In the genomic region with DNA sequence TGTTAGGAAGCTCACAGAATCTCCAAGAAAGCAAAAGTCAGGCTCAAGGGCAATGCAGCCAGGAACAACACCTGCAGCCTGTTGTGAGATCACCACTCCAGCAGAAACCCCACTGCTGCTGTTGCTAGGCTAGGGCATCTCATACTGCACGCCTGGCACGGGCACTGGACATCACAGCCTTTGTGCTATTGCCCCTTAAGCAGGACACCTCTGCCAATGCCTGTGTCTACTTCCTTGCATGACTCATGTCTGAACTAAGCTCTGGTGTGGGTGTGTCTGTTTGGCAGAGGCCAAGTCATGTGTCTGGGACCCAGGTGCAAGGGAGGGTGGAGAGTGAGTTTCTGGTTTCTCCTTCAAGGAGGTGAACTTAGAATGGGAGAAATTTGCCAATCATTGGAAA, we compare ENCODE assay signal across 1 cellular context.
TF ChIP-seq lines count a peak whose summit lies in the region.

No MANE protein-coding gene starts in this region.

TF ChIP-seq in K562, 482 proteins besides CTCF, POLR2A, EP300 and RAD21 (continued from another document and continues in another):
- TF ChIP-seq L3MBTL2 (IDR thresholded peaks at IDR 0.05) (peak; percentile 29; the same call in 1 of the 2 replicates), SMARCE1 (IDR thresholded peaks at IDR 0.05) (peak; percentile 36; the same call in 1 of the 2 replicates), PCBP2 (IDR thresholded peaks at IDR 0.05; ENCODE audit: low read depth, low read length, poor library complexity, severe bottlenecking) (no peak), BMI1 (IDR thresholded peaks at IDR 0.05; ENCODE audit: low read length) (no peak), ZNF57 (CRISPR knock-in tag; IDR thresholded peaks at IDR 0.05) (no peak), CXXC5 (CRISPR knock-in tag; IDR thresholded peaks at IDR 0.05) (no peak), NRF1 (conservative IDR thresholded peaks at IDR 0.05 in 1 of 2, IDR thresholded peaks at IDR 0.05 in 1 of 2) (no peak), SNIP1 (IDR thresholded peaks at IDR 0.05; ENCODE audit: low read depth) (no peak), ZNF507 (tag; conservative IDR thresholded peaks at IDR 0.05) (no peak), MCM2 (IDR thresholded peaks at IDR 0.05; ENCODE audit: low read depth) (no peak), PML (IDR thresholded peaks at IDR 0.05; ENCODE audit: low read length) (no peak), SMARCA4 (IDR thresholded peaks at IDR 0.05) (peak; percentile 65; the same call in 1 of the 2 replicates), GABPA (tag; conservative IDR thresholded peaks at IDR 0.05; ENCODE audit: low read depth) (no peak), MIER1 (IDR thresholded peaks at IDR 0.05; ENCODE audit: low read depth) (no peak), NCOA6 (IDR thresholded peaks at IDR 0.05) (no peak), CHD1 (IDR thresholded peaks at IDR 0.05; ENCODE audit: low read length) (no peak), CAMTA2 (CRISPR knock-in tag; conservative IDR thresholded peaks at IDR 0.05) (no peak), FOSL1 (tag; conservative IDR thresholded peaks at IDR 0.05) (peak; percentile 73), NFXL1 (CRISPR knock-in tag; IDR thresholded peaks at IDR 0.05) (no peak), XRCC3 (IDR thresholded peaks at IDR 0.05) (no peak), E2F3 (CRISPR knock-in tag; IDR thresholded peaks at IDR 0.05) (no peak), POU5F1 (IDR thresholded peaks at IDR 0.05; ENCODE audit: borderline replicate concordance, low read depth, low read length, partially characterized antibody) (no peak), JUND (IDR thresholded peaks at IDR 0.05; ENCODE audit: borderline replicate concordance, low read depth, low read length) (peak; percentile 92), JUND (tag; IDR thresholded peaks at IDR 0.05; ENCODE audit: borderline replicate concordance, low read depth, low read length) (peak; percentile 89; the same call in 2 of the 3 replicates), ARNT (IDR thresholded peaks at IDR 0.05) (no peak), CTBP1 (IDR thresholded peaks at IDR 0.05; ENCODE audit: borderline replicate concordance) (peak; percentile 36; the same call in 1 of the 2 replicates), POLR3G (IDR thresholded peaks at IDR 0.05; ENCODE audit: extremely low read depth, insufficient read length, insufficient replicate concordance) (no peak), ELF2 (CRISPR knock-in tag; IDR thresholded peaks at IDR 0.05) (no peak), PHF20 (IDR thresholded peaks at IDR 0.05; ENCODE audit: partially characterized antibody) (no peak), ZNF263 (CRISPR knock-in tag; IDR thresholded peaks at IDR 0.05; ENCODE audit: borderline replicate concordance) (no peak), MCM7 (IDR thresholded peaks at IDR 0.05) (no peak), MAFG (tag; conservative IDR thresholded peaks at IDR 0.05) (no peak), HNRNPLL (IDR thresholded peaks at IDR 0.05; ENCODE audit: low read depth, low read length, poor library complexity, severe bottlenecking) (no peak), ZNF551 (CRISPR knock-in tag; IDR thresholded peaks at IDR 0.05) (no peak), ETV5 (CRISPR knock-in tag; IDR thresholded peaks at IDR 0.05; ENCODE audit: low read depth) (no peak), ZNF311 (CRISPR knock-in tag; IDR thresholded peaks at IDR 0.05) (no peak), TAF7 (tag; IDR thresholded peaks at IDR 0.05) (no peak)
- TF ChIP-seq, protein P1, sequence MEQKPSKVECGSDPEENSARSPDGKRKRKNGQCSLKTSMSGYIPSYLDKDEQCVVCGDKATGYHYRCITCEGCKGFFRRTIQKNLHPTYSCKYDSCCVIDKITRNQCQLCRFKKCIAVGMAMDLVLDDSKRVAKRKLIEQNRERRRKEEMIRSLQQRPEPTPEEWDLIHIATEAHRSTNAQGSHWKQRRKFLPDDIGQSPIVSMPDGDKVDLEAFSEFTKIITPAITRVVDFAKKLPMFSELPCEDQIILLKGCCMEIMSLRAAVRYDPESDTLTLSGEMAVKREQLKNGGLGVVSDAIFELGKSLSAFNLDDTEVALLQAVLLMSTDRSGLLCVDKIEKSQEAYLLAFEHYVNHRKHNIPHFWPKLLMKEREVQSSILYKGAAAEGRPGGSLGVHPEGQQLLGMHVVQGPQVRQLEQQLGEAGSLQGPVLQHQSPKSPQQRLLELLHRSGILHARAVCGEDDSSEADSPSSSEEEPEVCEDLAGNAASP (IDR thresholded peaks at IDR 0.05), result no peak
- TF ChIP-seq, protein P2, sequence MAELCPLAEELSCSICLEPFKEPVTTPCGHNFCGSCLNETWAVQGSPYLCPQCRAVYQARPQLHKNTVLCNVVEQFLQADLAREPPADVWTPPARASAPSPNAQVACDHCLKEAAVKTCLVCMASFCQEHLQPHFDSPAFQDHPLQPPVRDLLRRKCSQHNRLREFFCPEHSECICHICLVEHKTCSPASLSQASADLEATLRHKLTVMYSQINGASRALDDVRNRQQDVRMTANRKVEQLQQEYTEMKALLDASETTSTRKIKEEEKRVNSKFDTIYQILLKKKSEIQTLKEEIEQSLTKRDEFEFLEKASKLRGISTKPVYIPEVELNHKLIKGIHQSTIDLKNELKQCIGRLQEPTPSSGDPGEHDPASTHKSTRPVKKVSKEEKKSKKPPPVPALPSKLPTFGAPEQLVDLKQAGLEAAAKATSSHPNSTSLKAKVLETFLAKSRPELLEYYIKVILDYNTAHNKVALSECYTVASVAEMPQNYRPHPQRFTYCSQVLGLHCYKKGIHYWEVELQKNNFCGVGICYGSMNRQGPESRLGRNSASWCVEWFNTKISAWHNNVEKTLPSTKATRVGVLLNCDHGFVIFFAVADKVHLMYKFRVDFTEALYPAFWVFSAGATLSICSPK (IDR thresholded peaks at IDR 0.05; ENCODE audit: borderline replicate concordance), result no peak
- TF ChIP-seq, protein P3, sequence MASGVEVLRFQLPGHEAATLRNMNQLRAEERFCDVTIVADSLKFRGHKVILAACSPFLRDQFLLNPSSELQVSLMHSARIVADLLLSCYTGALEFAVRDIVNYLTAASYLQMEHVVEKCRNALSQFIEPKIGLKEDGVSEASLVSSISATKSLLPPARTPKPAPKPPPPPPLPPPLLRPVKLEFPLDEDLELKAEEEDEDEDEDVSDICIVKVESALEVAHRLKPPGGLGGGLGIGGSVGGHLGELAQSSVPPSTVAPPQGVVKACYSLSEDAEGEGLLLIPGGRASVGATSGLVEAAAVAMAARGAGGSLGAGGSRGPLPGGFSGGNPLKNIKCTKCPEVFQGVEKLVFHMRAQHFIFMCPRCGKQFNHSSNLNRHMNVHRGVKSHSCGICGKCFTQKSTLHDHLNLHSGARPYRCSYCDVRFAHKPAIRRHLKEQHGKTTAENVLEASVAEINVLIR (CRISPR knock-in tag; IDR thresholded peaks at IDR 0.05), result no peak
- TF ChIP-seq, protein P4, sequence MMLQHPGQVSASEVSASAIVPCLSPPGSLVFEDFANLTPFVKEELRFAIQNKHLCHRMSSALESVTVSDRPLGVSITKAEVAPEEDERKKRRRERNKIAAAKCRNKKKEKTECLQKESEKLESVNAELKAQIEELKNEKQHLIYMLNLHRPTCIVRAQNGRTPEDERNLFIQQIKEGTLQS (IDR thresholded peaks at IDR 0.05), result peak; percentile 87
- TF ChIP-seq, protein P4 (CRISPR knock-in tag; conservative IDR thresholded peaks at IDR 0.05), result no peak
- TF ChIP-seq, protein P5, sequence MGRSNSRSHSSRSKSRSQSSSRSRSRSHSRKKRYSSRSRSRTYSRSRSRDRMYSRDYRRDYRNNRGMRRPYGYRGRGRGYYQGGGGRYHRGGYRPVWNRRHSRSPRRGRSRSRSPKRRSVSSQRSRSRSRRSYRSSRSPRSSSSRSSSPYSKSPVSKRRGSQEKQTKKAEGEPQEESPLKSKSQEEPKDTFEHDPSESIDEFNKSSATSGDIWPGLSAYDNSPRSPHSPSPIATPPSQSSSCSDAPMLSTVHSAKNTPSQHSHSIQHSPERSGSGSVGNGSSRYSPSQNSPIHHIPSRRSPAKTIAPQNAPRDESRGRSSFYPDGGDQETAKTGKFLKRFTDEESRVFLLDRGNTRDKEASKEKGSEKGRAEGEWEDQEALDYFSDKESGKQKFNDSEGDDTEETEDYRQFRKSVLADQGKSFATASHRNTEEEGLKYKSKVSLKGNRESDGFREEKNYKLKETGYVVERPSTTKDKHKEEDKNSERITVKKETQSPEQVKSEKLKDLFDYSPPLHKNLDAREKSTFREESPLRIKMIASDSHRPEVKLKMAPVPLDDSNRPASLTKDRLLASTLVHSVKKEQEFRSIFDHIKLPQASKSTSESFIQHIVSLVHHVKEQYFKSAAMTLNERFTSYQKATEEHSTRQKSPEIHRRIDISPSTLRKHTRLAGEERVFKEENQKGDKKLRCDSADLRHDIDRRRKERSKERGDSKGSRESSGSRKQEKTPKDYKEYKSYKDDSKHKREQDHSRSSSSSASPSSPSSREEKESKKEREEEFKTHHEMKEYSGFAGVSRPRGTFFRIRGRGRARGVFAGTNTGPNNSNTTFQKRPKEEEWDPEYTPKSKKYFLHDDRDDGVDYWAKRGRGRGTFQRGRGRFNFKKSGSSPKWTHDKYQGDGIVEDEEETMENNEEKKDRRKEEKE (IDR thresholded peaks at IDR 0.05; ENCODE audit: borderline replicate concordance in 1 of 2, control insufficient read depth in 1 of 2, low read depth in 2 of 2, low read length in 1 of 2), result no peak
- TF ChIP-seq, protein P6, sequence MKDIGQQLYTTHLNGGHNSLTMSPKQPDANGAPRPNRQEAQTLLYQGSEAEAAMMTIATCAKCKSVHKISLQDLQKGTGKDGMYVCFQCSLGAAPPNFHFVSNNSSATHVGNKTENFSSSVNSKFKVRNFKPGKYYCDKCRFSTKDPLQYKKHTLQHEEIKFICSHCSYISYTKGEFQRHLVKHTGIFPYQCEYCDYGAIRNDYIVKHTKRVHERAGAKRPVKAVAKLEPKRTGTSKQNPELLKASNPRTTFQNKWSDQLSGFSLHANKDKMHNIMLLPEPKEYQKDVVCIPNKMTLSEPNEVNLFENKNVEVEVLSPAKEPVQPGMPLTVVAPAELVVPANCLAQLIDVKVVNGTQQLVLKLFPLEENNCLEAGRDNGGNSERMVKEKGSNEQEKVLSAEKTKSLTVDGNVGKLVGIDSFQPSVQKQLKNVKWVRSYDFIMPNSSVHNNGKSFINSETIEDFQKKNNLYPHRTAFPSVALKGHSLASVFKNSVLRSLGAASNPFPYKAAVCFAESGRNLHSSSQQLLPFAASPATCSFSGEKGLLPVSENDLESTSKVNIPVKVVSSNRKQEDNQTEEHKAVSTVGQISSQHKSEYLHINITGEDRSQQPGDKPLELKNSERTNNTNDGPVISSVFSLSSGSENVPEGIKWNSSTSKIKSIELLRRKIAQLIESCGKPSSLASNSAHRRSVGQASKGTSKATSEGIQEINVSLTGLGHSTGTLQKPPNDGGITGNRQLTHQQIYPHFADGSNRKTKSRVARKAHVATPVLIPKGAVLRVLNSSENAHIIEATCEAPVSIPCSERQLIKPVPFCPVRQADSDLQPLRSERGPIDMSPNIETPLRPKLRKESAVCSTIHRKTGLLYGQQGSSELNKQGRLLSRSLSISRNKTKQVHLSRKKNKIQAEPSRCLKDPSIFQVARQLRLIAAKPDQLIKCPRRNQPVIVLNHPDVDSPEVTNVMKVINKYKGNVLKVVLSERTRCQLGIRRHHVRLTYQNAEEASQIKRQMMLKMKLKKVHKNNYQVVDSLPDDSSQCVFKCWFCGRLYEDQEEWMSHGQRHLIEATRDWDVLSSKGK (CRISPR knock-in tag; IDR thresholded peaks at IDR 0.05), result no peak
- TF ChIP-seq, protein P7, sequence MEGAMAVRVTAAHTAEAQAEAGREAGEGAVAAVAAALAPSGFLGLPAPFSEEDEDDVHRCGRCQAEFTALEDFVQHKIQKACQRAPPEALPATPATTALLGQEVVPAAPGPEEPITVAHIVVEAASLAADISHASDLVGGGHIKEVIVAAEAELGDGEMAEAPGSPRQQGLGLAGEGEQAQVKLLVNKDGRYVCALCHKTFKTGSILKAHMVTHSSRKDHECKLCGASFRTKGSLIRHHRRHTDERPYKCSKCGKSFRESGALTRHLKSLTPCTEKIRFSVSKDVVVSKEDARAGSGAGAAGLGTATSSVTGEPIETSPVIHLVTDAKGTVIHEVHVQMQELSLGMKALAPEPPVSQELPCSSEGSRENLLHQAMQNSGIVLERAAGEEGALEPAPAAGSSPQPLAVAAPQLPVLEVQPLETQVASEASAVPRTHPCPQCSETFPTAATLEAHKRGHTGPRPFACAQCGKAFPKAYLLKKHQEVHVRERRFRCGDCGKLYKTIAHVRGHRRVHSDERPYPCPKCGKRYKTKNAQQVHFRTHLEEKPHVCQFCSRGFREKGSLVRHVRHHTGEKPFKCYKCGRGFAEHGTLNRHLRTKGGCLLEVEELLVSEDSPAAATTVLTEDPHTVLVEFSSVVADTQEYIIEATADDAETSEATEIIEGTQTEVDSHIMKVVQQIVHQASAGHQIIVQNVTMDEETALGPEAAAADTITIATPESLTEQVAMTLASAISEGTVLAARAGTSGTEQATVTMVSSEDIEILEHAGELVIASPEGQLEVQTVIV (CRISPR knock-in tag; IDR thresholded peaks at IDR 0.05; ENCODE audit: borderline replicate concordance), result no peak
- TF ChIP-seq, protein P8, sequence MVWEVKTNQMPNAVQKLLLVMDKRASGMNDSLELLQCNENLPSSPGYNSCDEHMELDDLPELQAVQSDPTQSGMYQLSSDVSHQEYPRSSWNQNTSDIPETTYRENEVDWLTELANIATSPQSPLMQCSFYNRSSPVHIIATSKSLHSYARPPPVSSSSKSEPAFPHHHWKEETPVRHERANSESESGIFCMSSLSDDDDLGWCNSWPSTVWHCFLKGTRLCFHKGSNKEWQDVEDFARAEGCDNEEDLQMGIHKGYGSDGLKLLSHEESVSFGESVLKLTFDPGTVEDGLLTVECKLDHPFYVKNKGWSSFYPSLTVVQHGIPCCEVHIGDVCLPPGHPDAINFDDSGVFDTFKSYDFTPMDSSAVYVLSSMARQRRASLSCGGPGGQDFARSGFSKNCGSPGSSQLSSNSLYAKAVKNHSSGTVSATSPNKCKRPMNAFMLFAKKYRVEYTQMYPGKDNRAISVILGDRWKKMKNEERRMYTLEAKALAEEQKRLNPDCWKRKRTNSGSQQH (CRISPR knock-in tag; IDR thresholded peaks at IDR 0.05), result no peak
- TF ChIP-seq, protein P9, sequence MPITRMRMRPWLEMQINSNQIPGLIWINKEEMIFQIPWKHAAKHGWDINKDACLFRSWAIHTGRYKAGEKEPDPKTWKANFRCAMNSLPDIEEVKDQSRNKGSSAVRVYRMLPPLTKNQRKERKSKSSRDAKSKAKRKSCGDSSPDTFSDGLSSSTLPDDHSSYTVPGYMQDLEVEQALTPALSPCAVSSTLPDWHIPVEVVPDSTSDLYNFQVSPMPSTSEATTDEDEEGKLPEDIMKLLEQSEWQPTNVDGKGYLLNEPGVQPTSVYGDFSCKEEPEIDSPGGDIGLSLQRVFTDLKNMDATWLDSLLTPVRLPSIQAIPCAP (CRISPR knock-in tag; IDR thresholded peaks at IDR 0.05; ENCODE audit: borderline replicate concordance), result no peak
- TF ChIP-seq, protein P10, sequence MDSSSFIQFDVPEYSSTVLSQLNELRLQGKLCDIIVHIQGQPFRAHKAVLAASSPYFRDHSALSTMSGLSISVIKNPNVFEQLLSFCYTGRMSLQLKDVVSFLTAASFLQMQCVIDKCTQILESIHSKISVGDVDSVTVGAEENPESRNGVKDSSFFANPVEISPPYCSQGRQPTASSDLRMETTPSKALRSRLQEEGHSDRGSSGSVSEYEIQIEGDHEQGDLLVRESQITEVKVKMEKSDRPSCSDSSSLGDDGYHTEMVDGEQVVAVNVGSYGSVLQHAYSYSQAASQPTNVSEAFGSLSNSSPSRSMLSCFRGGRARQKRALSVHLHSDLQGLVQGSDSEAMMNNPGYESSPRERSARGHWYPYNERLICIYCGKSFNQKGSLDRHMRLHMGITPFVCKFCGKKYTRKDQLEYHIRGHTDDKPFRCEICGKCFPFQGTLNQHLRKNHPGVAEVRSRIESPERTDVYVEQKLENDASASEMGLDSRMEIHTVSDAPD (CRISPR knock-in tag; IDR thresholded peaks at IDR 0.05), result no peak
